8 cellular contexts compared by ENCODE assay signal in genomic region chr4:4289930-4290850, GRCh38. TPM values are rescaled to one million over a fixed set of nuclear protein-coding genes. Genes with fewer than 3 reads are reported as not detected.
A peak's percentile ranks its signal among the peaks of the same experiment; 100 is the strongest.
DNase-seq lines count a peak whose midpoint lies in the region; FAIRE-seq lines count a peak whose summit lies in the region.

LYAR (minus strand) TSS chr4:4290154; CDS start chr4:4283742, 6,412 bp downstream.
ZBTB49 (plus strand) TSS chr4:4290251; CDS start chr4:4299946, 9,695 bp downstream.

- H3K4me2 ChIP-seq in neuronal stem cell (ENCODE audit: insufficient read depth, low read length, poor library complexity, severe bottlenecking): peak within 1 kb of the TSS; percentile 82

- H3K79me1 ChIP-seq in neuronal stem cell (ENCODE audit: low read depth, low read length): peaks cover 10% of the 10 kb centered on the region

- H3K9ac ChIP-seq in neuronal stem cell (ENCODE audit: low read depth, low read length, poor library complexity): peak within 1 kb of the TSS; percentile 95

- WGBS in neuronal stem cell (ENCODE audit: extremely low coverage in 2 of 2, insufficient read length in 2 of 2, insufficient replicate concordance in 1 of 2), 2 donors: no CpG with 5 or more reads among the region's 78 CpGs

- H3K27ac ChIP-seq in SJCRH30: peak within 1 kb of the TSS; percentile 23; the same call in 1 of the 2 replicates
- no peak within 1 kb of the TSS for H3K27ac ChIP-seq in neuronal stem cell (replicated peaks; ENCODE audit: low read length)

- no peak for FAIRE-seq in frontal cortex (lab: Jason Lieb, UNC)

- H2BK15ac ChIP-seq in neuronal stem cell (ENCODE audit: low read length): no peak within 1 kb of the TSS

- H3K27me3 ChIP-seq in H7 (ENCODE audit: control insufficient read depth, insufficient read depth, low read length) (no peaks in the 10 kb centered on the region), SJCRH30 (no peaks in the 10 kb centered on the region), neuronal stem cell (ENCODE audit: control insufficient read depth in 3 of 3, insufficient read depth in 3 of 3, low read depth in 1 of 3, low read length in 3 of 3) (no peaks in the 10 kb centered on the region)

- H3K36me3 ChIP-seq in H7 (replicated peaks; ENCODE audit: control insufficient read depth, insufficient read depth, low read length) (peaks cover 7% of the 10 kb centered on the region), SJCRH30 (peaks cover 12% of the 10 kb centered on the region), neuronal stem cell (replicated peaks in 1 of 2; ENCODE audit: control insufficient read depth in 2 of 2, insufficient read depth in 2 of 2, low read length in 2 of 2) (peaks cover 9 to 19% of the 10 kb centered on the region in 2 donors)

- DNase-seq in GDM1 (lab: John Stamatoyannopoulos, UW): peak; percentile 79
- peak; percentile 97 for DNase-seq in H7
- DNase-seq in M059J (ENCODE audit: low read depth): peak; percentile 90
- peak; percentile 92 for DNase-seq in SJCRH30
- DNase-seq in activated naive CD4-positive, alpha-beta T cell treated with Interleukin-2 at 50 U/mL for 16 hours: peak; percentile 98
- DNase-seq in frontal cortex (ENCODE audit: low spot score in 2 of 2): peak; percentile 92 to 98
- DNase-seq in neuronal stem cell (ENCODE audit: low spot score): peak; percentile 94
- peak; percentile 82 for DNase-seq in stromal cell of bone marrow (ENCODE audit: low read depth)

- no peak within 1 kb of the TSS for H3K14ac ChIP-seq in neuronal stem cell (ENCODE audit: low read length)

- no peak within 1 kb of the TSS for H3K4ac ChIP-seq in neuronal stem cell (ENCODE audit: low read length)

- H3K9me3 ChIP-seq in SJCRH30 (replicated peaks): no peaks in the 10 kb centered on the region
- no peaks in the 10 kb centered on the region for H3K9me3 ChIP-seq in neuronal stem cell (replicated peaks in 1 of 2; ENCODE audit: control insufficient read depth in 2 of 2, insufficient read depth in 1 of 2, low read depth in 1 of 2, low read length in 2 of 2)

- no peak within 1 kb of the TSS for H2AK5ac ChIP-seq in neuronal stem cell (ENCODE audit: low read depth, low read length)

- H3K23ac ChIP-seq in neuronal stem cell (ENCODE audit: low read depth, low read length, poor library complexity): peak within 1 kb of the TSS; percentile 89

- peak within 1 kb of the TSS; percentile 91 for H3K18ac ChIP-seq in neuronal stem cell (ENCODE audit: low read length)

- H3K4me3 ChIP-seq in H7 (ENCODE audit: insufficient read depth, low read depth, low read length) (peak within 1 kb of the TSS; percentile 93), SJCRH30 (peak within 1 kb of the TSS; percentile 77), neuronal stem cell (ENCODE audit: low read length in 2 of 2) (peak within 1 kb of the TSS; percentile 72 to 99)

- H2BK120ac ChIP-seq in neuronal stem cell (ENCODE audit: low read depth, low read length): no peak within 1 kb of the TSS

- no peak within 1 kb of the TSS for H2BK12ac ChIP-seq in neuronal stem cell (ENCODE audit: low read length)

- H4K8ac ChIP-seq in neuronal stem cell (ENCODE audit: low read depth, low read length): no peak within 1 kb of the TSS

- H2BK5ac ChIP-seq in neuronal stem cell (ENCODE audit: low read length): peak within 1 kb of the TSS; percentile 2

- H3K4me1 ChIP-seq in SJCRH30 (peaks cover 2% of the 10 kb centered on the region; the same call in 1 of the 2 replicates), neuronal stem cell (ENCODE audit: control insufficient read depth in 2 of 2, insufficient read depth in 1 of 2, low read depth in 1 of 2, low read length in 2 of 2) (peaks cover 6 to 13% of the 10 kb centered on the region in 2 donors)

- H4K91ac ChIP-seq in neuronal stem cell (ENCODE audit: low read depth, low read length, poor library complexity): no peak within 1 kb of the TSS

- H2AFZ ChIP-seq in neuronal stem cell (ENCODE audit: low read length): peak within 1 kb of the TSS; percentile 93

RNA-seq across cellular contexts. Expression of gene LYAR, which starts in this region (rescaled TPM):
- total RNA-seq in H7 (2014; rRNA removed; shearing (Covaris generic)): 31.1 and 39.9 TPM in 2 replicates
- 24.9 and 26.1 TPM in 2 replicates for total RNA-seq in M059J (2014; rRNA removed; shearing (Covaris generic))
- 58.7 and 60.2 TPM in 2 replicates for total RNA-seq in SJCRH30 (2014; rRNA removed; shearing (Covaris generic))
- 7.7 TPM for total RNA-seq in frontal cortex
- 46.0 TPM for polyA plus RNA-seq in neuronal stem cell (2013, experiment 1 of 2)
- 46.1 TPM for polyA plus RNA-seq in neuronal stem cell (2013, experiment 2 of 2)

RNA-seq across cellular contexts. Expression of gene ZBTB49, which starts in this region (rescaled TPM):
- 2.4 and 3.7 TPM in 2 replicates for total RNA-seq in H7 (2014; rRNA removed; shearing (Covaris generic))
- 4.2 and 6.2 TPM in 2 replicates for total RNA-seq in M059J (2014; rRNA removed; shearing (Covaris generic))
- total RNA-seq in SJCRH30 (2014; rRNA removed; shearing (Covaris generic)): 5.8 and 5.9 TPM in 2 replicates
- 8.6 TPM for total RNA-seq in frontal cortex
- polyA plus RNA-seq in neuronal stem cell (2013, experiment 1 of 2): 4.5 TPM
- polyA plus RNA-seq in neuronal stem cell (2013, experiment 2 of 2): 4.1 TPM
